ENCODE assay signal across 8 cellular contexts in the genomic region with DNA sequence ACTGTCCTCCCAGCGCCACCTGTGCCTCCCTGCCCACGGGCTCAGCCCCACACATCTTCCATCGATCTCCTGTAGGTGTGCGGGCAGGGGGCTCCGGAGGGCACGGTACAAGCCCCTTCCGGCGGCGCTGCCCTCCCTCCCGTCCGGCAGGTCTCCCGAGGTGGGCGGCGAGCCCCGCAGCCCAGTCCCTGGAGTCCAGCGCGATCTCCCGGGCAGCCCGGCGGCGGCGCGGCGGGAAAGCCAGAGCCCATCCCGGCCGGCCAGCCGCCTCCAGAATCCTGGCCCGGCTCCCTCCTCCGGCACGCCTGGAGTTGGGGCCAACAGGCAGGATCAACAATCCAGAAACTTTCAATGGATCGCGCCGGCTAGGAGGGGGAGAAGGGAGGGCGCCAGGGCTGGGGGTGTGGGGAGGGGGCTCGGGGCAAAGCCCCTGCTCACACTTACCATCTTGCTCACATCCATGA.
DNase-seq lines count a peak whose midpoint lies in the region; ATAC-seq, FAIRE-seq and TF ChIP-seq lines count a peak whose summit lies in the region.

No MANE protein-coding gene starts in this region.

- H3K36me3 ChIP-seq in RWPE2 (ENCODE audit: low read depth) (no peaks in the 10 kb centered on the region), endodermal cell (ENCODE audit: control insufficient read depth, insufficient read depth, low read length) (no peaks in the 10 kb centered on the region), mesodermal cell (ENCODE audit: control insufficient read depth, insufficient read depth, low read length) (peaks cover 10% of the 10 kb centered on the region), transverse colon (no peaks in the 10 kb centered on the region)

- no peaks in the 10 kb centered on the region for H3K36me3 Mint-ChIP-seq in T-helper 2 cell treated with Interferon-gamma antibody and Interleukin-4, amounts not matched to agents 5 μg/mL and 100 μg/mL, for 36 hours (ENCODE audit: low read depth)
- peaks cover 13% of the 10 kb centered on the region for H3K36me3 Mint-ChIP-seq in endodermal cell (ENCODE audit: low read depth)

- TF ChIP-seq POLR2A in transverse colon (IDR thresholded peaks at IDR 0.05) (no peak), GM12891 (IDR thresholded peaks at IDR 0.05; ENCODE audit: low read depth, low read length) (no peak)

- intact Hi-C loops in transverse colon (cut with DNase I; ENCODE audit: low total_unique reads), result no loop called here

- TF ChIP-seq CTCF in RWPE2 (IDR thresholded peaks at IDR 0.05; ENCODE audit: poor library complexity, severe bottlenecking) (no peak), endodermal cell (conservative IDR thresholded peaks at IDR 0.05) (no peak), transverse colon (IDR thresholded peaks at IDR 0.05) (no peak)

- H3K27me3 Mint-ChIP-seq in T-helper 2 cell treated with Interferon-gamma antibody and Interleukin-4, amounts not matched to agents 5 μg/mL and 100 μg/mL, for 36 hours (ENCODE audit: low read depth), result peaks cover 4% of the 10 kb centered on the region
- no peaks in the 10 kb centered on the region for H3K27me3 Mint-ChIP-seq in endodermal cell (ENCODE audit: insufficient read depth)

- in situ Hi-C loops in transverse colon (cut with MboI; ENCODE audit: low pct_ligation_motif_present in 1 of 4, low pct_unique_long_range_greater_than_20kb in 1 of 4, low sequenced_read_pairs in 3 of 4) (no loop called here), KBM-7 (cut with MboI; ENCODE audit: low pct_unique_long_range_greater_than_20kb, low sequenced_read_pairs) (no loop called here)

- WGBS in endodermal cell (ENCODE audit: insufficient coverage in 1 of 2, insufficient read length in 1 of 2), 2 experiments, result 0% methylated on average over 30 of the region's 35 CpGs; no CpG with 5 or more reads in 1 of the 2 experiments
- WGBS in mesodermal cell (ENCODE audit: insufficient coverage in 2 of 2), 2 experiments, result 0% methylated on average over 2 to 17 of the region's 35 CpGs
- WGBS in transverse colon (ENCODE audit: low coverage in 1 of 2), 2 donors, result 12% methylated on average over 26 of the region's 35 CpGs; no CpG with 5 or more reads in 1 of the 2 donors

- H3K9me3 Mint-ChIP-seq in T-helper 2 cell treated with Interferon-gamma antibody and Interleukin-4, amounts not matched to agents 5 μg/mL and 100 μg/mL, for 36 hours, result peaks cover 6% of the 10 kb centered on the region
- H3K9me3 Mint-ChIP-seq in endodermal cell, result peaks cover 6% of the 10 kb centered on the region

- DNase-seq in T-helper 2 cell treated with Interferon-gamma antibody and Interleukin-4, amounts not matched to agents 5 μg/mL and 100 μg/mL, for 36 hours (ENCODE audit: low spot score), result no peak
- no peak for DNase-seq in T-helper 2 cell
- DNase-seq in RWPE2 (ENCODE audit: low spot score), result no peak
- peak; percentile 85 for DNase-seq in endodermal cell
- peak; percentile 29 for DNase-seq in transverse colon
- DNase-seq in KBM-7, result no peak
- no peak for DNase-seq in GM12891 (ENCODE audit: insufficient read length, low spot score)

- H3K27me3 ChIP-seq in RWPE2 (ENCODE audit: insufficient read depth, poor library complexity, severe bottlenecking) (no peaks in the 10 kb centered on the region), endodermal cell (ENCODE audit: control insufficient read depth, insufficient read depth, low read length, poor library complexity, severe bottlenecking) (no peaks in the 10 kb centered on the region), transverse colon (no peaks in the 10 kb centered on the region)

- H3K27ac ChIP-seq in RWPE2 (ENCODE audit: poor library complexity, severe bottlenecking), result peak overlapping the region; percentile 5
- peak overlapping the region; percentile 89 for H3K27ac ChIP-seq in endodermal cell (ENCODE audit: low read depth, low read length)
- H3K27ac ChIP-seq in mesodermal cell (ENCODE audit: low read depth, low read length, severe bottlenecking), result peak overlapping the region; percentile 66
- H3K27ac ChIP-seq in transverse colon, result peak overlapping the region; percentile 40 to 77 (median 62)

- H3K4me3 Mint-ChIP-seq in T-helper 2 cell treated with Interferon-gamma antibody and Interleukin-4, amounts not matched to agents 5 μg/mL and 100 μg/mL, for 36 hours, result peak overlapping the region; percentile 39
- peak overlapping the region; percentile 81 for H3K4me3 Mint-ChIP-seq in endodermal cell

- H3K4me3 ChIP-seq in RWPE2 (ENCODE audit: severe bottlenecking) (peak overlapping the region; percentile 79), endodermal cell (ENCODE audit: low read length) (peak overlapping the region; percentile 90), mesodermal cell (ENCODE audit: extremely low read depth, insufficient read depth, low read length, poor library complexity, severe bottlenecking) (peak overlapping the region; percentile 67), transverse colon (peak overlapping the region; percentile 59 to 66 (median 62))

- no peak for TF ChIP-seq EP300 in transverse colon (IDR thresholded peaks at IDR 0.05; ENCODE audit: low read depth)

- H3K4me1 Mint-ChIP-seq in T-helper 2 cell treated with Interferon-gamma antibody and Interleukin-4, amounts not matched to agents 5 μg/mL and 100 μg/mL, for 36 hours (ENCODE audit: low read depth), result peaks cover 5% of the 10 kb centered on the region
- peaks cover 20% of the 10 kb centered on the region for H3K4me1 Mint-ChIP-seq in endodermal cell

- ATAC-seq in RWPE2 (ENCODE audit: low read depth), result peak; percentile 79

- no peaks in the 10 kb centered on the region for H3K9me3 ChIP-seq in RWPE2 (ENCODE audit: severe bottlenecking)
- H3K9me3 ChIP-seq in endodermal cell (ENCODE audit: control insufficient read depth, low read length), result peaks cover 5% of the 10 kb centered on the region
- no peaks in the 10 kb centered on the region for H3K9me3 ChIP-seq in mesodermal cell (ENCODE audit: control insufficient read depth, low read length)
- peaks cover 0 to 3% of the 10 kb centered on the region in 2 donors for H3K9me3 ChIP-seq in transverse colon

- no peaks in the 10 kb centered on the region for H3K4me1 ChIP-seq in RWPE2 (ENCODE audit: insufficient read depth, poor library complexity, severe bottlenecking)
- H3K4me1 ChIP-seq in endodermal cell (ENCODE audit: control insufficient read depth, insufficient read depth, low read length), result no peaks in the 10 kb centered on the region
- peaks cover 7% of the 10 kb centered on the region for H3K4me1 ChIP-seq in mesodermal cell (ENCODE audit: control insufficient read depth, insufficient read depth, low read length, poor library complexity, severe bottlenecking)
- peaks cover 7 to 18% (median 12%) of the 10 kb centered on the region in 4 donors for H3K4me1 ChIP-seq in transverse colon

- no peak overlapping the region for H3K27ac Mint-ChIP-seq in T-helper 2 cell treated with Interferon-gamma antibody and Interleukin-4, amounts not matched to agents 5 μg/mL and 100 μg/mL, for 36 hours
- peak overlapping the region; percentile 90 for H3K27ac Mint-ChIP-seq in endodermal cell

- peak overlapping the region; percentile 64 for H3K9ac ChIP-seq in endodermal cell (ENCODE audit: extremely low read depth, low read length, poor library complexity, severe bottlenecking)

- FAIRE-seq in GM12891 (lab: Jason Lieb, UNC), result no peak

TF ChIP-seq in GM12891, 5 proteins besides CTCF, POLR2A, EP300 and RAD21:
- TF ChIP-seq POLR2AphosphoS5 (IDR thresholded peaks at IDR 0.05; ENCODE audit: low read depth, low read length) (no peak), SPI1 (IDR thresholded peaks at IDR 0.05; ENCODE audit: low read depth, low read length) (no peak), POU2F2 (IDR thresholded peaks at IDR 0.05; ENCODE audit: low read depth, low read length) (no peak), PAX5 (IDR thresholded peaks at IDR 0.05; ENCODE audit: insufficient read depth, low read length, severe bottlenecking) (no peak), TAF1 (IDR thresholded peaks at IDR 0.05; ENCODE audit: low read depth, low read length) (no peak)
TF ChIP-seq in GM12891: peak in this region for 0.

Comparison
In these comparisons a context has a peak if more than half of its experiments do, and no peak if none do; other contexts are left out.
1. DNase-seq: peak in endodermal cell (single experiment) and transverse colon (single experiment); none in T-helper 2 cell treated with Interferon-gamma antibody and Interleukin-4, amounts not matched to agents 5 μg/mL and 100 μg/mL, for 36 hours (single experiment), T-helper 2 cell (0 of 5), RWPE2 (single experiment), KBM-7 (single experiment) and GM12891 (single experiment).
2. H3K27ac ChIP-seq: peak in every context shown above with its lines; median percentile 89 in endodermal cell; 66 in mesodermal cell; 62 in transverse colon; 5 in RWPE2.
3. Peak in every context shown above with its lines, with median percentiles within 50 percentile points of each other: H3K4me3 ChIP-seq.